ENCODE assay signal across 19 cellular contexts in genomic region chr1:73161418-73161817, GRCh38.
"Had no signal": no experiment of that assay in that cellular context is flagged by ENCODE, and none has a peak within 500 bp of the region (broad histone marks: within the 10 kb centered on the region; RNA-seq: fewer than 3 reads in every experiment).

No MANE protein-coding gene starts in this region.

- H3K27me3 ChIP-seq: dorsolateral prefrontal cortex, gastrocnemius medialis, sigmoid colon, spleen, testis, tibial artery had no signal

- H3K4me1 ChIP-seq: gastrocnemius medialis, lower lobe of right lung, parathyroid adenoma, psoas muscle, sigmoid colon, spleen, testis, tibial artery had no signal

- DNase-seq: dorsolateral prefrontal cortex; effector CD4-positive, alpha-beta T cell; foreskin fibroblast; gastrocnemius medialis; head of caudate nucleus; left ventricle myocardium superior; lower lobe of right lung; natural killer cell; psoas muscle; right cardiac atrium; sigmoid colon; spleen; stimulated activated CD4-positive, alpha-beta T cell treated with anti-CD3 and anti-CD28 coated beads, Interleukin-4, amount 100 ng/mL, for 4 hours; stimulated activated naive CD8-positive, alpha-beta T cell treated with anti-CD3 and anti-CD28 coated beads, Interleukin-15, Interleukin-2, amounts not matched to agents 100 U/mL and 50 U/mL, for 24 hours; substantia nigra; testis; tibial artery had no signal

- H3K9me3 ChIP-seq: gastrocnemius medialis, lower lobe of right lung, psoas muscle, sigmoid colon, testis, tibial artery had no signal

- H3K4me3 ChIP-seq: dorsolateral prefrontal cortex, gastrocnemius medialis, lower lobe of right lung, psoas muscle, sigmoid colon, spleen, testis, tibial artery had no signal

- H3K79me2 ChIP-seq: parathyroid adenoma had no signal

- H3K27ac ChIP-seq: dorsolateral prefrontal cortex, epithelial cell of prostate, gastrocnemius medialis, lower lobe of right lung, parathyroid adenoma, psoas muscle, sigmoid colon, spleen, testis, tibial artery had no signal

- H3K36me3 ChIP-seq: gastrocnemius medialis, lower lobe of right lung, sigmoid colon, spleen, tibial artery had no signal

- H3K9ac ChIP-seq: parathyroid adenoma had no signal

- H2AFZ ChIP-seq: parathyroid adenoma had no signal
